In genomic region chr4:84495448-84496221, GRCh38 we compare ENCODE assay signal across 19 cellular contexts. TPM values are rescaled to one million over a fixed set of nuclear protein-coding genes. Genes with fewer than 3 reads are reported as not detected.
DNase-seq lines count a peak whose midpoint lies in the region; ATAC-seq and TF ChIP-seq lines count a peak whose summit lies in the region.
"Had no signal": no experiment of that assay in that cellular context is flagged by ENCODE, and none has a peak within 500 bp of the region (broad histone marks: within the 10 kb centered on the region; RNA-seq: fewer than 3 reads in every experiment).

No MANE protein-coding gene starts in this region.

- H3K4me3 ChIP-seq in SK-N-MC (peak overlapping the region; percentile 97), esophagus squamous epithelium (peak overlapping the region; percentile 37 to 71 (median 60)), neural progenitor cell (peak overlapping the region; percentile 60)
- H3K4me3 ChIP-seq: BLaER1 treated with 17β-estradiol and CSF1 and Interleukin-3, amounts not matched to agents 10 nM and 100 nM; Peyer's patch had no signal

- peak overlapping the region; percentile 90 for H3K27ac ChIP-seq in SK-N-MC
- peak overlapping the region; percentile 76 to 92 (median 87) for H3K27ac ChIP-seq in esophagus squamous epithelium
- no peak overlapping the region for H3K27ac ChIP-seq in neural progenitor cell
- H3K27ac ChIP-seq: 22Rv1; BLaER1 treated with 17β-estradiol and CSF1 and Interleukin-3, amounts not matched to agents 10 nM and 100 nM; foreskin keratinocyte; Peyer's patch had no signal

- TF ChIP-seq POLR2A in esophagus squamous epithelium (IDR thresholded peaks at IDR 0.05) = no peak

- no peak overlapping the region for H2AFZ ChIP-seq in neural progenitor cell (replicated peaks)

- H3K4me1 Mint-ChIP-seq in T-helper 1 cell treated with Interleukin-12 subunit alpha and Interleukin-12 subunit beta and Interleukin-4 antibody, amounts not matched to agents 30 μg/mL and 1 μg/mL, for 36 hours (ENCODE audit: low read depth) = peaks cover 8% of the 10 kb centered on the region
- H3K4me1 Mint-ChIP-seq in neural progenitor cell = peaks cover 49% of the 10 kb centered on the region
- peaks cover 23% of the 10 kb centered on the region for H3K4me1 Mint-ChIP-seq in stimulated activated memory B cell treated with anti-CD40 and anti-IgM and Interleukin-4, amounts not matched to agents 10 μg/mL and 1 μg/mL and 100 μg/mL, for 72 hours

- peaks cover 76% of the 10 kb centered on the region for H4K20me1 ChIP-seq in neural progenitor cell (ENCODE audit: low read depth)
- H4K20me1 ChIP-seq: BLaER1 treated with 17β-estradiol and CSF1 and Interleukin-3, amounts not matched to agents 10 nM and 100 nM had no signal

- H3K36me3 Mint-ChIP-seq in T-helper 1 cell treated with Interleukin-12 subunit alpha and Interleukin-12 subunit beta and Interleukin-4 antibody, amounts not matched to agents 30 μg/mL and 1 μg/mL, for 36 hours (ENCODE audit: low read depth) = peaks cover 8% of the 10 kb centered on the region
- H3K36me3 Mint-ChIP-seq in neural progenitor cell = no peaks in the 10 kb centered on the region
- H3K36me3 Mint-ChIP-seq in stimulated activated memory B cell treated with anti-CD40 and anti-IgM and Interleukin-4, amounts not matched to agents 10 μg/mL and 1 μg/mL and 100 μg/mL, for 72 hours = peaks cover 6% of the 10 kb centered on the region

- H3K4me2 ChIP-seq in neural progenitor cell = peak overlapping the region; percentile 85
- H3K4me2 ChIP-seq: BLaER1 treated with 17β-estradiol and CSF1 and Interleukin-3, amounts not matched to agents 10 nM and 100 nM had no signal

- H3K27ac Mint-ChIP-seq in T-helper 1 cell treated with Interleukin-12 subunit alpha and Interleukin-12 subunit beta and Interleukin-4 antibody, amounts not matched to agents 30 μg/mL and 1 μg/mL, for 36 hours = peak overlapping the region; percentile 32
- H3K27ac Mint-ChIP-seq in neural progenitor cell = no peak overlapping the region
- H3K27ac Mint-ChIP-seq in stimulated activated memory B cell treated with anti-CD40 and anti-IgM and Interleukin-4, amounts not matched to agents 10 μg/mL and 1 μg/mL and 100 μg/mL, for 72 hours = no peak overlapping the region
- H3K27ac Mint-ChIP-seq: activated T-helper 17 cell treated with anti-CD3 and anti-CD28 coated beads, Interleukin-2, amount 50 U/mL, for 72 hours; stimulated activated effector memory CD8-positive, alpha-beta T cell treated with anti-CD3 and anti-CD28 coated beads, Interleukin-12 subunit alpha, Interleukin-12 subunit beta, amount 100 ng/mL, for 72 hours had no signal

- TF ChIP-seq CTCF in esophagus squamous epithelium (IDR thresholded peaks at IDR 0.05) (no peak), neural progenitor cell (IDR thresholded peaks at IDR 0.05) (no peak)

- DNase-seq in T-helper 1 cell = no peak
- no peak for DNase-seq in SK-N-MC (ENCODE audit: low read depth, low spot score)
- no peak for DNase-seq in esophagus squamous epithelium (lab: John Stamatoyannopoulos, UW)
- peak; percentile 47 for DNase-seq in neural progenitor cell (ENCODE audit: low spot score)
- no peak for DNase-seq in activated T-cell treated with anti-CD3 and anti-CD28 coated beads, Interleukin-2, amount 50 U/mL, for 1 hour
- DNase-seq: amniotic stem cell; DMS 273 treated with DMSO at 0.1 percent for 48 hours; foreskin keratinocyte; NCI-H82; Peyer's patch; stimulated activated CD4-positive, alpha-beta T cell treated with anti-CD3 and anti-CD28 coated beads, Interleukin-12 subunit alpha, Interleukin-12 subunit beta, amount 100 ng/mL, for 4 hours; trophoblast cell had no signal

- H3K9ac ChIP-seq in SK-N-MC (ENCODE audit: insufficient read length) = peak overlapping the region; percentile 87
- H3K9ac ChIP-seq in neural progenitor cell = no peak overlapping the region
- H3K9ac ChIP-seq: BLaER1 treated with 17β-estradiol and CSF1 and Interleukin-3, amounts not matched to agents 10 nM and 100 nM had no signal

- H3K9me3 ChIP-seq in SK-N-MC (ENCODE audit: low read depth, low read length) (no peaks in the 10 kb centered on the region), esophagus squamous epithelium (no peaks in the 10 kb centered on the region), neural progenitor cell (ENCODE audit: low read depth) (no peaks in the 10 kb centered on the region)

- H3K4me1 ChIP-seq in esophagus squamous epithelium (peaks cover 13 to 57% (median 29%) of the 10 kb centered on the region in 3 donors), neural progenitor cell (peaks cover 47% of the 10 kb centered on the region)
- H3K4me1 ChIP-seq: foreskin keratinocyte had no signal

- H3K36me3 ChIP-seq in SK-N-MC (ENCODE audit: insufficient read depth, low read length) (peaks cover 65% of the 10 kb centered on the region), esophagus squamous epithelium (no peaks in the 10 kb centered on the region), neural progenitor cell (no peaks in the 10 kb centered on the region)
- H3K36me3 ChIP-seq: BLaER1 treated with 17β-estradiol and CSF1 and Interleukin-3, amounts not matched to agents 10 nM and 100 nM; Peyer's patch had no signal

- peaks cover 74% of the 10 kb centered on the region for H3F3A ChIP-seq in neural progenitor cell (ENCODE audit: low read depth)

- H3K27me3 Mint-ChIP-seq in T-helper 1 cell treated with Interleukin-12 subunit alpha and Interleukin-12 subunit beta and Interleukin-4 antibody, amounts not matched to agents 30 μg/mL and 1 μg/mL, for 36 hours (ENCODE audit: low read depth) = peaks cover 91% of the 10 kb centered on the region
- peaks cover 78% of the 10 kb centered on the region for H3K27me3 Mint-ChIP-seq in neural progenitor cell (ENCODE audit: insufficient read depth, low read depth)
- peaks cover 89% of the 10 kb centered on the region for H3K27me3 Mint-ChIP-seq in stimulated activated memory B cell treated with anti-CD40 and anti-IgM and Interleukin-4, amounts not matched to agents 10 μg/mL and 1 μg/mL and 100 μg/mL, for 72 hours

- H3K4me3 Mint-ChIP-seq in T-helper 1 cell treated with Interleukin-12 subunit alpha and Interleukin-12 subunit beta and Interleukin-4 antibody, amounts not matched to agents 30 μg/mL and 1 μg/mL, for 36 hours = no peak overlapping the region
- peak overlapping the region; percentile 90 for H3K4me3 Mint-ChIP-seq in neural progenitor cell
- H3K4me3 Mint-ChIP-seq in stimulated activated memory B cell treated with anti-CD40 and anti-IgM and Interleukin-4, amounts not matched to agents 10 μg/mL and 1 μg/mL and 100 μg/mL, for 72 hours = no peak overlapping the region
- H3K4me3 Mint-ChIP-seq: stimulated activated effector memory CD8-positive, alpha-beta T cell treated with anti-CD3 and anti-CD28 coated beads, Interleukin-12 subunit alpha, Interleukin-12 subunit beta, amount 100 ng/mL, for 72 hours had no signal

- 30 to 42% methylated on average over 36 to 39 of the region's 40 CpGs for WGBS in esophagus squamous epithelium, 2 donors

- peaks cover 7% of the 10 kb centered on the region for H3K9me3 Mint-ChIP-seq in T-helper 1 cell treated with Interleukin-12 subunit alpha and Interleukin-12 subunit beta and Interleukin-4 antibody, amounts not matched to agents 30 μg/mL and 1 μg/mL, for 36 hours
- H3K9me3 Mint-ChIP-seq in neural progenitor cell = no peaks in the 10 kb centered on the region
- H3K9me3 Mint-ChIP-seq in stimulated activated memory B cell treated with anti-CD40 and anti-IgM and Interleukin-4, amounts not matched to agents 10 μg/mL and 1 μg/mL and 100 μg/mL, for 72 hours = no peaks in the 10 kb centered on the region

- H3K27me3 ChIP-seq in esophagus squamous epithelium (peaks cover under 1 to 100% (median 29%) of the 10 kb centered on the region in 4 donors), neural progenitor cell (peaks cover 99% of the 10 kb centered on the region)

- ATAC-seq in stimulated activated memory B cell treated with anti-CD40 and anti-IgM and Interleukin-4, amounts not matched to agents 10 μg/mL and 1 μg/mL and 100 μg/mL, for 72 hours = no peak
- ATAC-seq in GM19463 (IDR thresholded peaks at IDR 0.05; ENCODE audit: unreplicated experiment) = no peak
- ATAC-seq: activated T-helper 17 cell treated with anti-CD3 and anti-CD28 coated beads, Interleukin-2, amount 50 U/mL, for 72 hours; foreskin keratinocyte; stimulated activated effector memory CD8-positive, alpha-beta T cell treated with anti-CD3 and anti-CD28 coated beads, Interleukin-12 subunit alpha, Interleukin-12 subunit beta, amount 100 ng/mL, for 72 hours had no signal

- intact Hi-C loops in esophagus squamous epithelium (cut with DNase I) = no loop called here

- H3K79me2 ChIP-seq in neural progenitor cell (ENCODE audit: low read depth) = no peaks in the 10 kb centered on the region

RNA-seq across cellular contexts. Expression of gene NKX6-1, which starts 3.5 kb away (rescaled TPM):
- total RNA-seq in esophagus squamous epithelium (10 to 100 TPM in 1 of 4 donors, 1 to 10 TPM in 1, under 1 TPM in 2; 0.66 to 10.5 (median 2.0) TPM), neural progenitor cell (ENCODE audit: low replicate concordance) (0.79 and 1.1 TPM in 2 replicates)
- total RNA-seq: activated T-helper 17 cell treated with anti-CD3 and anti-CD28 coated beads, Interleukin-2, amount 50 U/mL, for 72 hours; foreskin keratinocyte; Peyer's patch had no signal
